Comparison of ENCODE assay signal across 7 cellular contexts in genomic region chrX:138748480-138748879, GRCh38. TPM values are rescaled to one million over a fixed set of nuclear protein-coding genes. Genes with fewer than 3 reads are reported as not detected.
DNase-seq lines count a peak whose midpoint lies in the region; ATAC-seq and TF ChIP-seq lines count a peak whose summit lies in the region.

No MANE protein-coding gene starts in this region.

- CTCF ChIA-PET in GM10248 (lab: Yijun Ruan, JAX), result interaction anchor here (0.8 to 1.0 kb wide), 2 partner anchors 557 to 620 kb away, joined by 3 read pairs; no protein-coding TSS in a partner anchor

- H3K27ac Mint-ChIP-seq in neural crest cell (ENCODE audit: unreplicated experiment), result no peak overlapping the region
- no peak overlapping the region for H3K27ac Mint-ChIP-seq in stimulated activated effector memory CD8-positive, alpha-beta T cell treated with anti-CD3 and anti-CD28 coated beads, Interleukin-12 subunit alpha, Interleukin-12 subunit beta, amount 100 ng/mL, for 72 hours

- H3K9me3 Mint-ChIP-seq in neural crest cell, result no peaks in the 10 kb centered on the region
- no peaks in the 10 kb centered on the region for H3K9me3 Mint-ChIP-seq in stimulated activated effector memory CD8-positive, alpha-beta T cell treated with anti-CD3 and anti-CD28 coated beads, Interleukin-12 subunit alpha, Interleukin-12 subunit beta, amount 100 ng/mL, for 72 hours

- no peaks in the 10 kb centered on the region for H3K27me3 Mint-ChIP-seq in neural crest cell (ENCODE audit: low read depth)

- H3K4me1 Mint-ChIP-seq in neural crest cell, result peaks cover 3% of the 10 kb centered on the region
- H3K4me1 Mint-ChIP-seq in stimulated activated effector memory CD8-positive, alpha-beta T cell treated with anti-CD3 and anti-CD28 coated beads, Interleukin-12 subunit alpha, Interleukin-12 subunit beta, amount 100 ng/mL, for 72 hours, result no peaks in the 10 kb centered on the region

- H3K4me3 Mint-ChIP-seq in neural crest cell, result no peak overlapping the region
- H3K4me3 Mint-ChIP-seq in stimulated activated effector memory CD8-positive, alpha-beta T cell treated with anti-CD3 and anti-CD28 coated beads, Interleukin-12 subunit alpha, Interleukin-12 subunit beta, amount 100 ng/mL, for 72 hours, result no peak overlapping the region

- POLR2A ChIA-PET in GM10248 (lab: Yijun Ruan, JAX), result no interaction called here

- DNase-seq in GM10248 (ENCODE audit: extremely low spot score), result no peak
- DNase-seq in cerebellar cortex (ENCODE audit: low spot score), result peak; percentile 1
- no peak for DNase-seq in neural crest cell (ENCODE audit: low read depth, low spot score)
- no peak for DNase-seq in OCI-M2 (lab: John Stamatoyannopoulos, UW; ENCODE audit: unreplicated experiment)
- no peak for DNase-seq in SW 1271 (lab: John Stamatoyannopoulos, UW)
- no peak for DNase-seq in stimulated activated effector memory CD8-positive, alpha-beta T cell treated with anti-CD3 and anti-CD28 coated beads, Interleukin-12 subunit alpha, Interleukin-12 subunit beta, amount 100 ng/mL, for 72 hours (ENCODE audit: low spot score in 2 of 2)

- H3K36me3 Mint-ChIP-seq in neural crest cell (ENCODE audit: low read depth), result peaks cover 3% of the 10 kb centered on the region
- H3K36me3 Mint-ChIP-seq in stimulated activated effector memory CD8-positive, alpha-beta T cell treated with anti-CD3 and anti-CD28 coated beads, Interleukin-12 subunit alpha, Interleukin-12 subunit beta, amount 100 ng/mL, for 72 hours, result no peaks in the 10 kb centered on the region

- no peak for ATAC-seq in stimulated activated effector memory CD8-positive, alpha-beta T cell treated with anti-CD3 and anti-CD28 coated beads, Interleukin-12 subunit alpha, Interleukin-12 subunit beta, amount 100 ng/mL, for 72 hours

- TF ChIP-seq CTCF in GM10248 (IDR thresholded peaks at IDR 0.05; ENCODE audit: control extremely low read depth, extremely low read depth, low read depth, missing control alignments) (peak; percentile 29), LNCAP (IDR thresholded peaks at IDR 0.05) (peak; percentile 53), neural crest cell (conservative IDR thresholded peaks at IDR 0.05) (peak; percentile 77)

RNA-seq across cellular contexts. Expression of gene FGF13, which starts 37.0 kb away (rescaled TPM):
- total RNA-seq in neural crest cell, result 81.1 and 85.5 TPM in 2 replicates
